ENCODE assay signal across 14 cellular contexts in genomic region chr20:24872291-24873014, GRCh38.
A peak's percentile ranks its signal among the peaks of the same experiment; 100 is the strongest.
DNase-seq lines count a peak whose midpoint lies in the region; ATAC-seq, FAIRE-seq and TF ChIP-seq lines count a peak whose summit lies in the region.
"Had no signal": no experiment of that assay in that cellular context is flagged by ENCODE, and none has a peak within 500 bp of the region (broad histone marks: within the 10 kb centered on the region; RNA-seq: fewer than 3 reads in every experiment).

No MANE protein-coding gene starts in this region.

- H3K79me2 ChIP-seq in H1 (ENCODE audit: control insufficient read depth in 1 of 2, insufficient read depth in 2 of 2, low read length in 2 of 2), result no peaks in the 10 kb centered on the region

- no peak overlapping the region for H3K56ac ChIP-seq in H1 (replicated peaks; ENCODE audit: insufficient read length, low read depth, low read length)

- H4K20me1 ChIP-seq in H1 (replicated peaks in 1 of 2; ENCODE audit: control insufficient read depth in 1 of 2, insufficient read depth in 2 of 2, low read length in 2 of 2), result no peaks in the 10 kb centered on the region

- no peaks in the 10 kb centered on the region for H3K36me3 ChIP-seq in H1 (ENCODE audit: control insufficient read depth in 2 of 4, insufficient read depth in 4 of 4, low read length in 3 of 4)
- H3K36me3 ChIP-seq in H7 (replicated peaks; ENCODE audit: control insufficient read depth, insufficient read depth, low read length), result no peaks in the 10 kb centered on the region

- H3K9ac ChIP-seq in H1 (replicated peaks in 1 of 4; ENCODE audit: extremely low read depth in 1 of 4, low read depth in 3 of 4, low read length in 3 of 4), result no peak overlapping the region

- 96% methylated on average over 10 of the region's 12 CpGs; no CpG with 5 or more reads in 1 of the 2 experiments for WGBS in H1 (ENCODE audit: extremely low coverage in 1 of 2, insufficient coverage in 1 of 2, insufficient read length in 1 of 2, insufficient replicate concordance in 2 of 2, low coverage in 1 of 2, low lambda C conversion rate in 2 of 2, missing lambda C conversion rate in 1 of 2), 2 experiments

- H4K91ac ChIP-seq in H1 (replicated peaks; ENCODE audit: insufficient read length, low read length), result no peak overlapping the region

- TF ChIP-seq RAD21 in H1 (IDR thresholded peaks at IDR 0.05 in 1 of 2, conservative IDR thresholded peaks at IDR 0.05 in 1 of 2; ENCODE audit: low read depth in 2 of 2, low read length in 2 of 2), result no peak

- no peak for TF ChIP-seq POLR2A in H1 (IDR thresholded peaks at IDR 0.05; ENCODE audit: control extremely low read depth in 1 of 2, low read depth in 2 of 2, low read length in 2 of 2)

- H2AFZ ChIP-seq in H1 (ENCODE audit: low read length), result no peak overlapping the region

- H2BK20ac ChIP-seq in H1 (ENCODE audit: low read length), result no peak overlapping the region

- no peaks in the 10 kb centered on the region for H3K9me3 ChIP-seq in H1 (ENCODE audit: insufficient read depth in 2 of 2, low read depth in 1 of 2, low read length in 1 of 2)

- no peak overlapping the region for H2AK5ac ChIP-seq in H1 (ENCODE audit: low read depth, low read length)

- H3K23ac ChIP-seq in H1 (ENCODE audit: insufficient read length), result no peak overlapping the region

- H3K23me2 ChIP-seq in H1 (ENCODE audit: low read depth, low read length), result no peaks in the 10 kb centered on the region

- peaks cover 2% of the 10 kb centered on the region for H3K27me3 Mint-ChIP-seq in activated CD4-positive, alpha-beta memory T cell treated with anti-CD3 and anti-CD28 coated beads, Interleukin-2, amount 10 ng/mL, durations not matched to agents 7 days and 5 days

- H3K9me3 Mint-ChIP-seq in activated CD4-positive, alpha-beta memory T cell treated with anti-CD3 and anti-CD28 coated beads, Interleukin-2, amount 10 ng/mL, durations not matched to agents 7 days and 5 days, result no peaks in the 10 kb centered on the region
- H3K9me3 Mint-ChIP-seq: activated T-cell treated with anti-CD3 and anti-CD28 coated beads, Interleukin-2, amount 50 U/mL, for 4 hours had no signal

- H3K4ac ChIP-seq in H1 (replicated peaks; ENCODE audit: insufficient read length, low read depth, low read length), result no peak overlapping the region

- POLR2A ChIA-PET in H1 (lab: Charles Lee; ENCODE audit: partially characterized antibody), result no interaction called here
- POLR2A ChIA-PET in activated CD4-positive, alpha-beta memory T cell treated with anti-CD3 and anti-CD28 coated beads, Interleukin-2, amount 10 ng/mL, durations not matched to agents 7 days and 5 days (lab: Charles Lee), result no interaction called here

- H3K4me1 ChIP-seq in H1 (replicated peaks in 1 of 4; ENCODE audit: control insufficient read depth in 3 of 4, insufficient read depth in 4 of 4, low read length in 3 of 4), result no peaks in the 10 kb centered on the region; a peak in 1 of 7 replicates

- TF ChIP-seq EP300 in H1 (IDR thresholded peaks at IDR 0.05; ENCODE audit: borderline replicate concordance in 1 of 2, low read depth in 2 of 2, low read length in 2 of 2), result no peak

- no peak for FAIRE-seq in H1 (lab: Jason Lieb, UNC)
- FAIRE-seq: GM12892, TTC549 had no signal

- H3K4me3 ChIP-seq in GM12865 (ENCODE audit: low read depth, low read length) (no peak overlapping the region), H1 (ENCODE audit: extremely low read depth in 1 of 4, insufficient read depth in 2 of 4, low read depth in 3 of 4, low read length in 4 of 4) (no peak overlapping the region), H7 (ENCODE audit: insufficient read depth, low read depth, low read length) (no peak overlapping the region)
- H3K4me3 ChIP-seq: smooth muscle cell had no signal

- no peak overlapping the region for H3K27ac ChIP-seq in H1 (ENCODE audit: low read depth, low read length)

- no peak overlapping the region for H2BK120ac ChIP-seq in H1 (replicated peaks; ENCODE audit: low read depth, low read length)

- DNase-seq in GM12865 (ENCODE audit: low read depth) (peak; percentile 52), NAMALWA (ENCODE audit: low spot score) (peak; percentile 17), H1 (ENCODE audit: low read depth in 1 of 2, low spot score in 2 of 2) (no peak), H7 (no peak), kidney glomerular epithelial cell (lab: John Stamatoyannopoulos, UW) (no peak)
- no peak for DNase-seq in activated CD4-positive, alpha-beta memory T cell treated with anti-CD3 and anti-CD28 coated beads, Interleukin-2, amount 10 ng/mL, durations not matched to agents 7 days and 5 days
- DNase-seq: activated T-cell treated with anti-CD3 and anti-CD28 coated beads, Interleukin-2, amount 50 U/mL, for 4 hours; CD4-positive, alpha-beta memory T cell; KBM-7 had no signal

- no peak overlapping the region for H3K14ac ChIP-seq in H1 (ENCODE audit: insufficient read length)

- H3K4me3 Mint-ChIP-seq in activated CD4-positive, alpha-beta memory T cell treated with anti-CD3 and anti-CD28 coated beads, Interleukin-2, amount 10 ng/mL, durations not matched to agents 7 days and 5 days, result no peak overlapping the region
- H3K4me3 Mint-ChIP-seq: activated T-cell treated with anti-CD3 and anti-CD28 coated beads, Interleukin-2, amount 50 U/mL, for 4 hours; CD4-positive, alpha-beta memory T cell had no signal

- no peaks in the 10 kb centered on the region for H3K4me1 Mint-ChIP-seq in activated CD4-positive, alpha-beta memory T cell treated with anti-CD3 and anti-CD28 coated beads, Interleukin-2, amount 10 ng/mL, durations not matched to agents 7 days and 5 days
- H3K4me1 Mint-ChIP-seq: CD4-positive, alpha-beta memory T cell had no signal

- H3K27me3 ChIP-seq in H1 (replicated peaks in 1 of 4; ENCODE audit: control insufficient read depth in 3 of 4, extremely low read depth in 1 of 4, insufficient read depth in 3 of 4, low read length in 3 of 4) (no peaks in the 10 kb centered on the region), H7 (ENCODE audit: control insufficient read depth, insufficient read depth, low read length) (no peaks in the 10 kb centered on the region)

- 0 out of 2 replicates have a peak overlapping the region, but pooled peaks have one; percentile 28 for H4K8ac ChIP-seq in H1 (ENCODE audit: extremely low read depth, insufficient read depth, low read length)

- 0 out of 2 replicates have a peak overlapping the region, but pooled peaks have one; percentile 10 for H2BK15ac ChIP-seq in H1 (ENCODE audit: low read length)

- CTCF ChIA-PET in H1 (lab: Charles Lee; ENCODE audit: partially characterized antibody), result no interaction called here
- CTCF ChIA-PET in activated CD4-positive, alpha-beta memory T cell treated with anti-CD3 and anti-CD28 coated beads, Interleukin-2, amount 10 ng/mL, durations not matched to agents 7 days and 5 days (lab: Charles Lee), result no interaction called here

- no peak overlapping the region for H4K5ac ChIP-seq in H1 (ENCODE audit: insufficient read length, low read depth, low read length)

- H3K18ac ChIP-seq in H1 (ENCODE audit: extremely low read depth, low read length), result no peak overlapping the region

- H3K79me1 ChIP-seq in H1 (ENCODE audit: low read depth, low read length), result no peaks in the 10 kb centered on the region

- H3K36me3 Mint-ChIP-seq in activated CD4-positive, alpha-beta memory T cell treated with anti-CD3 and anti-CD28 coated beads, Interleukin-2, amount 10 ng/mL, durations not matched to agents 7 days and 5 days (ENCODE audit: low read depth), result no peaks in the 10 kb centered on the region
- H3K36me3 Mint-ChIP-seq: CD4-positive, alpha-beta memory T cell had no signal

- H3K4me2 ChIP-seq in H1 (ENCODE audit: insufficient read depth in 1 of 2, low read depth in 2 of 2, low read length in 2 of 2), result no peak overlapping the region
- H3K4me2 ChIP-seq: smooth muscle cell had no signal

- no peak overlapping the region for H2BK5ac ChIP-seq in H1 (ENCODE audit: low read depth, low read length)

- no peak overlapping the region for H3K27ac Mint-ChIP-seq in activated CD4-positive, alpha-beta memory T cell treated with anti-CD3 and anti-CD28 coated beads, Interleukin-2, amount 10 ng/mL, durations not matched to agents 7 days and 5 days
- H3K27ac Mint-ChIP-seq: CD4-positive, alpha-beta memory T cell had no signal

- ATAC-seq in GM19467 (IDR thresholded peaks at IDR 0.05; ENCODE audit: unreplicated experiment) (peak; percentile 55), GM21528 (IDR thresholded peaks at IDR 0.05; ENCODE audit: low FRiP score, unreplicated experiment) (no peak)
- ATAC-seq: activated T-cell treated with anti-CD3 and anti-CD28 coated beads, Interleukin-2, amount 50 U/mL, for 4 hours had no signal

- H2BK12ac ChIP-seq in H1 (ENCODE audit: low read depth, low read length), result no peak overlapping the region

- TF ChIP-seq CTCF in GM12865 (IDR thresholded peaks at IDR 0.05; ENCODE audit: insufficient read depth, low read depth, low read length, missing control alignments) (no peak), H1 (IDR thresholded peaks at IDR 0.05; ENCODE audit: control extremely low read depth in 1 of 3, insufficient read depth in 1 of 3, low read depth in 1 of 3, low read length in 3 of 3) (no peak)

TF ChIP-seq in H1, 55 proteins besides CTCF, POLR2A, EP300 and RAD21 (continues in another document):
- no peak for TF ChIP-seq CEBPB (IDR thresholded peaks at IDR 0.05; ENCODE audit: low read depth, low read length)
- no peak for TF ChIP-seq RNF2 (IDR thresholded peaks at IDR 0.05; ENCODE audit: borderline replicate concordance, low read depth, low read length, missing control alignments, poor library complexity, severe bottlenecking)
- TF ChIP-seq CREB1 (IDR thresholded peaks at IDR 0.05), result no peak
- no peak for TF ChIP-seq HDAC2 (IDR thresholded peaks at IDR 0.05; ENCODE audit: borderline replicate concordance in 1 of 2, low read depth in 2 of 2, low read length in 2 of 2)
- no peak for TF ChIP-seq BRCA1 (IDR thresholded peaks at IDR 0.05; ENCODE audit: low read depth, low read length)
- no peak for TF ChIP-seq SP1 (IDR thresholded peaks at IDR 0.05; ENCODE audit: low read depth, low read length)
- no peak for TF ChIP-seq KDM5A (IDR thresholded peaks at IDR 0.05; ENCODE audit: low read length)
- no peak for TF ChIP-seq SIN3A (conservative IDR thresholded peaks at IDR 0.05 in 1 of 2, IDR thresholded peaks at IDR 0.05 in 1 of 2; ENCODE audit: low read depth in 1 of 2, low read length in 2 of 2)
- no peak for TF ChIP-seq RBBP5 (IDR thresholded peaks at IDR 0.05; ENCODE audit: borderline replicate concordance, low read depth, low read length)
- no peak for TF ChIP-seq PHF8 (conservative IDR thresholded peaks at IDR 0.05; ENCODE audit: low read depth, low read length)
- no peak for TF ChIP-seq MAFK (IDR thresholded peaks at IDR 0.05; ENCODE audit: low read depth, low read length)
- TF ChIP-seq POLR2AphosphoS5 (IDR thresholded peaks at IDR 0.05; ENCODE audit: low read depth, low read length), result no peak
- TF ChIP-seq KDM4A (IDR thresholded peaks at IDR 0.05; ENCODE audit: low read depth, low read length, severe bottlenecking), result no peak
- no peak for TF ChIP-seq EZH2 (IDR thresholded peaks at IDR 0.05; ENCODE audit: low read depth, low read length, severe bottlenecking)
- TF ChIP-seq SP2 (IDR thresholded peaks at IDR 0.05; ENCODE audit: low read length), result no peak
- TF ChIP-seq CHD2 (IDR thresholded peaks at IDR 0.05; ENCODE audit: low read length), result no peak
- no peak for TF ChIP-seq CBX8 (IDR thresholded peaks at IDR 0.05; ENCODE audit: borderline replicate concordance, low read depth, low read length)

Comparison
In these comparisons a context has a peak if more than half of its experiments do, and no peak if none do; other contexts are left out.
1. DNase-seq: peak in GM12865 (single experiment) and NAMALWA (single experiment); none in H1 (0 of 2), H7 (single experiment), kidney glomerular epithelial cell (single experiment) and activated CD4-positive, alpha-beta memory T cell treated with anti-CD3 and anti-CD28 coated beads, Interleukin-2, amount 10 ng/mL, durations not matched to agents 7 days and 5 days (single experiment).